6 cellular contexts compared by ENCODE assay signal in the genomic region with DNA sequence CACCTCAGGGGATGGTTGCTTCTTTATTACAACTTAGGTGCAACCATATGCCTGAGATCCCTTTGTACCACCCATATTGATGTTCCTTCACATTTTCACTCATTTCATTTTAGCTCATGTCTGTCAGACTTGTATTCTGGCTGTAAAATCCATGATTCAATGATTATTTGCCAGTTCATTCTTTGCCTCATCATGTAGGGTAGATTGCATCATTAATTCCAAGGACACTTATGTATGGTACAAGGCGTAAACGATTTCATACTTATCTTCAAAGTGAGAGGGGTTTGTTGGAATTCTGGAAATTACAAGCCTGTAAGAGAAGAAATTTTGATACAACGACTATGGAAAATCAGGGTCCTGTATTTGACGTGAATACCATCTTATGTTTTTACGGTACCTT.
"Had no signal": no experiment of that assay in that cellular context is flagged by ENCODE, and none has a peak within 500 bp of the region (broad histone marks: within the 10 kb centered on the region; RNA-seq: fewer than 3 reads in every experiment).

No MANE protein-coding gene starts in this region.

- ATAC-seq: HCT116 had no signal

- H3K9me3 ChIP-seq: HAP-1 had no signal

- H3K36me3 ChIP-seq: HAP-1 had no signal

- H3K27ac ChIP-seq: HL-60 had no signal

- DNase-seq: GOT3, H7, KG1 had no signal

- H3K4me3 ChIP-seq: HAP-1 had no signal
